ENCODE assay signal across 8 cellular contexts in the genomic region with DNA sequence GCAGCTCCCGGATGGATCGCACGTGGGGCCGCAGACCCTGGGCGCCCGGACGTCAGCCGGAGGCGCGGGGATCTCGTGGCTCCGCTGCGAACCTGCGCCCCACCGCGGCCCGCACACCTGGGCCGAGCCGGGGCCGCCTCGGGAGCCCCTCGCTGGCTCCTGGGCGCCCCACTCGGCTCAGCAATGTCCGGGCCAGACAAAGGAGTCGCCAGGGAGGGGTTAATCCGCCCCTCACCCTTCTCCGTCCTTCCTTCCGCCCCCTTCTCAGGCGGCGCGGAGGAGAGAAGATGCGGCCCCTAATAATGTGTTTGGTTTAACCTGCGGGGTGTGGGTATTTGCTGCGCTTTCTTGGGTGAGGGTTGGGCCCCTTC. TPM values are rescaled to one million over a fixed set of nuclear protein-coding genes. Genes with fewer than 3 reads are reported as not detected.
DNase-seq lines count a peak whose midpoint lies in the region; ATAC-seq and TF ChIP-seq lines count a peak whose summit lies in the region.

No MANE protein-coding gene starts in this region.

- 4 to 5% methylated on average over 29 to 35 of the region's 35 CpGs for WGBS in lung, 2 donors

- H3K27me3 ChIP-seq in lung (ENCODE audit: control insufficient read depth, insufficient read depth) (no peaks in the 10 kb centered on the region), tibial artery (peaks cover 0 to 8% of the 10 kb centered on the region in 2 donors)

- peaks cover 15% of the 10 kb centered on the region for H3K4me1 Mint-ChIP-seq in central memory CD8-positive, alpha-beta T cell

- peak overlapping the region; percentile 74 for H3K4me3 Mint-ChIP-seq in central memory CD8-positive, alpha-beta T cell

- DNase-seq in NCI-H2227 (lab: John Stamatoyannopoulos, UW; ENCODE audit: unreplicated experiment) = peak; percentile 58
- DNase-seq in NCI-H2227 treated with DMSO at 0.1 percent for 48 hours (lab: John Stamatoyannopoulos, UW) = no peak
- no peak for DNase-seq in central memory CD8-positive, alpha-beta T cell (ENCODE audit: low spot score in 2 of 2)
- DNase-seq in lung (ENCODE audit: low spot score) = no peak
- no peak for DNase-seq in tibial artery
- no peak for DNase-seq in NCI-H2081 treated with DMSO at 0.1 percent for 48 hours (lab: John Stamatoyannopoulos, UW)
- no peak for DNase-seq in effector CD8-positive, alpha-beta T cell (lab: John Stamatoyannopoulos, UW)

- peaks cover 9% of the 10 kb centered on the region for H3K36me3 Mint-ChIP-seq in central memory CD8-positive, alpha-beta T cell (ENCODE audit: insufficient read depth)

- H3K4me3 ChIP-seq in lung = peak overlapping the region; percentile 44
- peak overlapping the region; percentile 69 to 77 for H3K4me3 ChIP-seq in tibial artery

- no peak overlapping the region for H3K27ac Mint-ChIP-seq in central memory CD8-positive, alpha-beta T cell (ENCODE audit: low read depth)

- TF ChIP-seq CTCF in lung (IDR thresholded peaks at IDR 0.05; ENCODE audit: control extremely low read depth, extremely low read depth) (no peak), tibial artery (IDR thresholded peaks at IDR 0.05) (no peak)

- H3K9me3 Mint-ChIP-seq in central memory CD8-positive, alpha-beta T cell = no peaks in the 10 kb centered on the region

- H3K4me1 ChIP-seq in lung (ENCODE audit: control insufficient read depth in 2 of 2, insufficient read depth in 2 of 2, low read length in 2 of 2) (peaks cover 0 to 19% of the 10 kb centered on the region in 2 donors), tibial artery (peaks cover 0 to 69% (median 48%) of the 10 kb centered on the region in 4 donors)

- intact Hi-C loops in tibial artery (cut with DNase I; ENCODE audit: low total_unique reads) = no loop called here

- no peak for ATAC-seq in central memory CD8-positive, alpha-beta T cell (replicated peaks; ENCODE audit: extremely low read depth, poor library complexity, severe bottlenecking)
- ATAC-seq in lung (ENCODE audit: insufficient read depth, low FRiP score) = no peak
- ATAC-seq in GM18907 (IDR thresholded peaks at IDR 0.05; ENCODE audit: unreplicated experiment) = no peak

- H3K27ac ChIP-seq in lung (ENCODE audit: low read depth in 1 of 2, low read length in 1 of 2) (peak overlapping the region; percentile 95 to 98), tibial artery (peak overlapping the region; percentile 92 to 93)

- H3K36me3 ChIP-seq in lung (ENCODE audit: control insufficient read depth in 2 of 2, insufficient read depth in 2 of 2, low read length in 2 of 2) = no peaks in the 10 kb centered on the region
- no peaks in the 10 kb centered on the region for H3K36me3 ChIP-seq in tibial artery

- H3K27me3 Mint-ChIP-seq in central memory CD8-positive, alpha-beta T cell = peaks cover 49% of the 10 kb centered on the region

- no peaks in the 10 kb centered on the region for H3K9me3 ChIP-seq in lung (ENCODE audit: control insufficient read depth in 2 of 2, insufficient read depth in 1 of 2, low read length in 1 of 2)
- H3K9me3 ChIP-seq in tibial artery = no peaks in the 10 kb centered on the region

RNA-seq across cellular contexts. Expression of gene SLC38A10, which starts 47.6 kb away (rescaled TPM):
- 100 to 1,000 TPM in 1 of 2 donors, 10 to 100 TPM in 1; 56.0 to 127 TPM for total RNA-seq in lung
- 10 to 100 TPM; 69.6 to 95.3 TPM for polyA plus RNA-seq in lung

RNA-seq across cellular contexts. Expression of gene BAHCC1, which starts 52.6 kb away (rescaled TPM):
- total RNA-seq in lung = 10 to 100 TPM; 24.4 to 24.9 TPM
- 10 to 100 TPM in 1 of 2 donors, 1 to 10 TPM in 1; 7.6 to 10.5 TPM for polyA plus RNA-seq in lung
